ENCODE assay signal across 13 cellular contexts in genomic region chr7:155763122-155763521, GRCh38. TPM values are rescaled to one million over a fixed set of nuclear protein-coding genes. Genes with fewer than 3 reads are reported as not detected.
DNase-seq lines count a peak whose midpoint lies in the region; ATAC-seq and TF ChIP-seq lines count a peak whose summit lies in the region.
"Had no signal": no experiment of that assay in that cellular context is flagged by ENCODE, and none has a peak within 500 bp of the region (broad histone marks: within the 10 kb centered on the region; RNA-seq: fewer than 3 reads in every experiment).

No MANE protein-coding gene starts in this region.

- H3K4me3 ChIP-seq in OCI-LY1 (ENCODE audit: low read depth, low read length, poor library complexity, severe bottlenecking), result peak overlapping the region; percentile 29

- H2AFZ ChIP-seq in OCI-LY1 (ENCODE audit: low read length), result no peak overlapping the region

- H3K27me3 ChIP-seq in OCI-LY1 (ENCODE audit: insufficient read depth, low read length), result no peaks in the 10 kb centered on the region

- peak overlapping the region; percentile 45 for H3K4me2 ChIP-seq in OCI-LY1 (ENCODE audit: low read length)

- H3K36me3 Mint-ChIP-seq in activated T-cell treated with anti-CD3 and anti-CD28 coated beads, Interleukin-2, amount 50 U/mL, for 72 hours (ENCODE audit: insufficient read depth in 2 of 2), result peaks cover 1 to 13% of the 10 kb centered on the region in 2 donors
- H3K36me3 Mint-ChIP-seq in osteocyte (ENCODE audit: unreplicated experiment), result peaks cover 17% of the 10 kb centered on the region

- peak overlapping the region; percentile 93 for H3K27ac Mint-ChIP-seq in activated T-cell treated with anti-CD3 and anti-CD28 coated beads, Interleukin-2, amount 50 U/mL, for 72 hours
- H3K27ac Mint-ChIP-seq in osteocyte (ENCODE audit: unreplicated experiment), result peak overlapping the region; percentile 97

- peaks cover 64% of the 10 kb centered on the region for H3K4me1 ChIP-seq in OCI-LY1 (ENCODE audit: insufficient read depth, low read length, severe bottlenecking)

- no peak for ATAC-seq in activated T-cell treated with anti-CD3 and anti-CD28 coated beads, Interleukin-2, amount 50 U/mL, for 72 hours (replicated peaks in 1 of 2)

- H3K9ac ChIP-seq in OCI-LY1 (ENCODE audit: low read length), result peak overlapping the region; percentile 43; the same call in 1 of the 2 replicates

- peaks cover 89% of the 10 kb centered on the region for H3K36me3 ChIP-seq in OCI-LY1 (ENCODE audit: insufficient read depth, low read length)

- DNase-seq in activated T-cell treated with anti-CD3 and anti-CD28 coated beads, Interleukin-2, amount 50 U/mL, for 72 hours, result no peak
- no peak for DNase-seq in activated T-cell treated with anti-CD3 and anti-CD28 coated beads, Interleukin-2, amount 50 U/mL, for 1 hour
- DNase-seq in cerebellar cortex (ENCODE audit: low spot score) (peak; percentile 31), osteocyte (ENCODE audit: extremely low spot score, unreplicated experiment) (no peak), HUDEP-2 (lab: John Stamatoyannopoulos, UW; ENCODE audit: unreplicated experiment in 76 of 76) (no peak), hepatic stellate cell (ENCODE audit: low spot score) (no peak), foreskin melanocyte (no peak)
- DNase-seq: DMS153, midbrain, NCI-H1417, NCI-H446, trophoblast cell had no signal

- no peaks in the 10 kb centered on the region for H3K9me2 ChIP-seq in OCI-LY1 (ENCODE audit: low read depth, low read length)

- peaks cover 13% of the 10 kb centered on the region; the same call in 1 of the 2 replicates for H3K9me3 ChIP-seq in OCI-LY1 (ENCODE audit: low read length)

- TF ChIP-seq CTCF in OCI-LY1 (IDR thresholded peaks at IDR 0.05; ENCODE audit: low read length) (no peak), osteocyte (IDR thresholded peaks at IDR 0.05) (no peak)

- no peaks in the 10 kb centered on the region; the same call in 1 of the 2 replicates for H3F3A ChIP-seq in OCI-LY1 (ENCODE audit: insufficient read depth, low read length)

- H3K79me2 ChIP-seq in OCI-LY1 (ENCODE audit: insufficient read depth, low read length), result peaks cover 43% of the 10 kb centered on the region

- H3K27ac ChIP-seq in OCI-LY1 (ENCODE audit: low read depth, low read length, poor library complexity, severe bottlenecking), result peak overlapping the region; percentile 91

- H4K20me1 ChIP-seq in OCI-LY1 (ENCODE audit: insufficient read depth, low read length), result no peaks in the 10 kb centered on the region

- no peaks in the 10 kb centered on the region for H3K9me3 Mint-ChIP-seq in activated T-cell treated with anti-CD3 and anti-CD28 coated beads, Interleukin-2, amount 50 U/mL, for 72 hours
- no peaks in the 10 kb centered on the region for H3K9me3 Mint-ChIP-seq in osteocyte (ENCODE audit: unreplicated experiment)

- H3K27me3 Mint-ChIP-seq in activated T-cell treated with anti-CD3 and anti-CD28 coated beads, Interleukin-2, amount 50 U/mL, for 72 hours (ENCODE audit: low read depth), result no peaks in the 10 kb centered on the region
- no peaks in the 10 kb centered on the region for H3K27me3 Mint-ChIP-seq in osteocyte (ENCODE audit: unreplicated experiment)

- peak overlapping the region; percentile 85 to 89 for H3K4me3 Mint-ChIP-seq in activated T-cell treated with anti-CD3 and anti-CD28 coated beads, Interleukin-2, amount 50 U/mL, for 72 hours
- H3K4me3 Mint-ChIP-seq in osteocyte (ENCODE audit: unreplicated experiment), result peak overlapping the region; percentile 62

- H3K4me1 Mint-ChIP-seq in activated T-cell treated with anti-CD3 and anti-CD28 coated beads, Interleukin-2, amount 50 U/mL, for 72 hours (ENCODE audit: low read depth), result peaks cover 45% of the 10 kb centered on the region
- peaks cover 46% of the 10 kb centered on the region for H3K4me1 Mint-ChIP-seq in osteocyte (ENCODE audit: unreplicated experiment)

RNA-seq across cellular contexts. Expression of gene SHH, which starts 49.1 kb away (rescaled TPM):
- total RNA-seq in activated T-cell treated with anti-CD3 and anti-CD28 coated beads, Interleukin-2, amount 50 U/mL, for 72 hours, result under 1 TPM; 0.05 to 0.10 TPM
- 0.08 and 0.11 TPM in 2 replicates for total RNA-seq in osteocyte
